In the genomic region with DNA sequence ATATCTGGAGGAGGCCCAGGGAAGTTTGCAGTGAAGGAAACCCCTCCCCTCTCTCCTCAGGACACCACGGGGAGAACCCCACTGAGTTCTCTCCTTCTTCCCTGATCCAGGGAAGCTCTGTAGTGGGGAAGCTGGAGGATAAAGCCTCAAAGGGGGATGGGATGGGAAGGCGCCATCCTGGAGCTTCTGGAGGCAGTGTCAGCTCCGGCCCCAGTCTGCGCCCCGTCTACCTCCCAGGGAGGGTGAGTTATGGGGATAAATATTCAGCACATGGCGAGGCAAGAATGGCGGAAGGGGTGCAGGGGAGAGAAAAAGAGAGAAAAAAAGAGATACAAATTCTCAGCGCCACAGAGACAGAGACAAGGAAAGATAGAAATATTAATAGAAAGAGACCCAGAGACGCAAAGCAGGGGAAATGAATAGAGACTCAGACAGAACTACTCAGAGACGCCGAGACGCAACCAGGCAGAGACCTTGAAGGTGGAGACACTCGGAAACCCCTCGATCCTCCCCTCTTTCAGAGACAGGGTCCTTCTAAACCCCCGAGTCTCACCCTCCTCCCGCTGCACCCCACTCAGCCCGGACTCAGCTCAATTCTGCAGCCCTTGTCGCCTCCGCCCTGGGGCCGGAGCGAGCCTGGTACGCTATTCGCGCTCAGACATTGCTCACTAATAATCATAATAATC, we compare ENCODE assay signal across 12 cellular contexts. TPM values are rescaled to one million over a fixed set of nuclear protein-coding genes. Genes with fewer than 3 reads are reported as not detected.
DNase-seq lines count a peak whose midpoint lies in the region; ATAC-seq and TF ChIP-seq lines count a peak whose summit lies in the region.
"Had no signal": no experiment of that assay in that cellular context is flagged by ENCODE, and none has a peak within 500 bp of the region (broad histone marks: within the 10 kb centered on the region; RNA-seq: fewer than 3 reads in every experiment).

No MANE protein-coding gene starts in this region.

- H3K9ac ChIP-seq in iPS-20b (ENCODE audit: low read depth, low read length): no peak overlapping the region

- peaks cover 11% of the 10 kb centered on the region for H3K4me1 Mint-ChIP-seq in activated naive CD4-positive, alpha-beta T cell treated with anti-CD3 and anti-CD28 coated beads, Interleukin-2, amount 10 ng/mL, durations not matched to agents 7 days and 5 days
- peaks cover 3% of the 10 kb centered on the region for H3K4me1 Mint-ChIP-seq in activated CD8-positive, alpha-beta T cell treated with anti-CD3 and anti-CD28 coated beads for 36 hours (ENCODE audit: low read depth)

- H3K27ac Mint-ChIP-seq in activated naive CD4-positive, alpha-beta T cell treated with anti-CD3 and anti-CD28 coated beads, Interleukin-2, amount 10 ng/mL, durations not matched to agents 7 days and 5 days: no peak overlapping the region
- H3K27ac Mint-ChIP-seq in activated CD8-positive, alpha-beta T cell treated with anti-CD3 and anti-CD28 coated beads for 36 hours: no peak overlapping the region

- H3K9me3 ChIP-seq in iPS-20b (ENCODE audit: insufficient read depth, low read depth, low read length): no peaks in the 10 kb centered on the region
- H3K9me3 ChIP-seq: SJSA1 had no signal

- no peak for TF ChIP-seq CTCF in activated CD8-positive, alpha-beta T cell treated with anti-CD3 and anti-CD28 coated beads for 36 hours (IDR thresholded peaks at IDR 0.05)

- no peaks in the 10 kb centered on the region for H3K9me3 Mint-ChIP-seq in activated naive CD4-positive, alpha-beta T cell treated with anti-CD3 and anti-CD28 coated beads, Interleukin-2, amount 10 ng/mL, durations not matched to agents 7 days and 5 days
- H3K9me3 Mint-ChIP-seq in activated CD8-positive, alpha-beta T cell treated with anti-CD3 and anti-CD28 coated beads for 36 hours: no peaks in the 10 kb centered on the region

- no peaks in the 10 kb centered on the region for H3K36me3 ChIP-seq in iPS-20b (ENCODE audit: insufficient read depth, low read depth, low read length)
- H3K36me3 ChIP-seq: SJSA1 had no signal

- 0 out of 2 replicates have a peak, but pooled peaks cover 5% of the 10 kb centered on the region for H3K4me1 ChIP-seq in iPS-20b (ENCODE audit: insufficient read depth, low read length)

- POLR2A ChIA-PET in activated CD8-positive, alpha-beta T cell treated with anti-CD3 and anti-CD28 coated beads for 36 hours (lab: Charles Lee): no interaction called here

- H3K27me3 Mint-ChIP-seq in activated naive CD4-positive, alpha-beta T cell treated with anti-CD3 and anti-CD28 coated beads, Interleukin-2, amount 10 ng/mL, durations not matched to agents 7 days and 5 days: peaks cover 53% of the 10 kb centered on the region
- peaks cover 15% of the 10 kb centered on the region for H3K27me3 Mint-ChIP-seq in activated CD8-positive, alpha-beta T cell treated with anti-CD3 and anti-CD28 coated beads for 36 hours

- peak overlapping the region; percentile 56 for H3K4me3 Mint-ChIP-seq in activated naive CD4-positive, alpha-beta T cell treated with anti-CD3 and anti-CD28 coated beads, Interleukin-2, amount 10 ng/mL, durations not matched to agents 7 days and 5 days
- peak overlapping the region; percentile 45 for H3K4me3 Mint-ChIP-seq in activated CD8-positive, alpha-beta T cell treated with anti-CD3 and anti-CD28 coated beads for 36 hours

- no peak for ATAC-seq in activated CD8-positive, alpha-beta T cell treated with anti-CD3 and anti-CD28 coated beads for 36 hours
- no peak for ATAC-seq in GM21526 (IDR thresholded peaks at IDR 0.05; ENCODE audit: low FRiP score, unreplicated experiment)

- H3K4me3 ChIP-seq in iPS-20b (ENCODE audit: low read length): peak overlapping the region; percentile 59
- H3K4me3 ChIP-seq: SJSA1 had no signal

- intact Hi-C loops in activated CD8-positive, alpha-beta T cell treated with anti-CD3 and anti-CD28 coated beads for 36 hours (cut with micrococcal nuclease): no loop called here

- CTCF ChIA-PET in activated naive CD4-positive, alpha-beta T cell treated with anti-CD3 and anti-CD28 coated beads, Interleukin-2, amount 10 ng/mL, durations not matched to agents 7 days and 5 days (lab: Charles Lee): no interaction called here
- CTCF ChIA-PET in activated CD8-positive, alpha-beta T cell treated with anti-CD3 and anti-CD28 coated beads for 36 hours (lab: Charles Lee): interaction anchor here (0.8 to 1.0 kb wide), 2 partner anchors 18 to 107 kb away, joined by 3 read pairs; no protein-coding TSS in a partner anchor

- H3K27ac ChIP-seq in iPS-20b (ENCODE audit: low read length) (no peak overlapping the region), temporal lobe (ENCODE audit: low read depth, low read length) (peak overlapping the region; percentile 1)
- H3K27ac ChIP-seq: SJSA1 had no signal

- no peak for DNase-seq in activated naive CD4-positive, alpha-beta T cell treated with anti-CD3 and anti-CD28 coated beads, Interleukin-2, amount 10 ng/mL, durations not matched to agents 7 days and 5 days
- no peak for DNase-seq in activated naive CD4-positive, alpha-beta T cell treated with anti-CD3 and anti-CD28 coated beads, Interleukin-2, amount 50 U/mL, for 16 hours
- no peak for DNase-seq in activated CD8-positive, alpha-beta T cell treated with anti-CD3 and anti-CD28 coated beads for 36 hours
- DNase-seq in OCI-M1 (lab: John Stamatoyannopoulos, UW): no peak
- DNase-seq in KG1 (lab: John Stamatoyannopoulos, UW): no peak
- DNase-seq: NCI-H1105 treated with DMSO at 0.1 percent for 48 hours; NCI-H526 treated with DMSO at 0.1 percent for 48 hours; stimulated activated naive CD4-positive, alpha-beta T cell treated with Interleukin-2 at 50 U/mL for 16 hours had no signal

- no peaks in the 10 kb centered on the region for H3K36me3 Mint-ChIP-seq in activated naive CD4-positive, alpha-beta T cell treated with anti-CD3 and anti-CD28 coated beads, Interleukin-2, amount 10 ng/mL, durations not matched to agents 7 days and 5 days
- H3K36me3 Mint-ChIP-seq in activated CD8-positive, alpha-beta T cell treated with anti-CD3 and anti-CD28 coated beads for 36 hours (ENCODE audit: low read depth): no peaks in the 10 kb centered on the region

- peaks cover 26% of the 10 kb centered on the region for H3K27me3 ChIP-seq in iPS-20b (ENCODE audit: insufficient read depth, low read length)

RNA-seq across cellular contexts. Expression of a gene that starts 23.6 kb away (rescaled TPM):
- total RNA-seq in activated CD8-positive, alpha-beta T cell treated with anti-CD3 and anti-CD28 coated beads for 36 hours: 1 to 10 TPM; 2.7 to 3.2 TPM
- total RNA-seq in temporal lobe: 132 TPM

Comparison
In these comparisons a context has a peak if more than half of its experiments do, and no peak if none do; other contexts are left out.
1. RNA of a gene that starts 23.6 kb away (total RNA-seq): 132 TPM in temporal lobe (single experiment); 2.7 to 3.2 TPM in activated CD8-positive, alpha-beta T cell treated with anti-CD3 and anti-CD28 coated beads for 36 hours; every median in the first group is over 10 times any median in the second.